In genomic region chr11:62727833-62728721, GRCh38 we compare ENCODE assay signal across 1 cellular context.
TF ChIP-seq lines count a peak whose summit lies in the region.

Gene TTC9C (plus strand): TSS chr11:62728486. CDS start chr11:62728849, 363 bp downstream.

TF ChIP-seq in K562, 482 proteins besides CTCF, POLR2A, EP300 and RAD21 (continued from another document and continues in another):
- TF ChIP-seq FOXP4 (CRISPR knock-in tag; IDR thresholded peaks at IDR 0.05; ENCODE audit: borderline replicate concordance) (no peak), RBBP5 (IDR thresholded peaks at IDR 0.05; ENCODE audit: borderline replicate concordance, insufficient read depth, low read length, poor library complexity, severe bottlenecking) (peak; percentile 59), ZNF699 (CRISPR knock-in tag; IDR thresholded peaks at IDR 0.05; ENCODE audit: insufficient replicate concordance) (no peak), HIVEP1 (CRISPR knock-in tag; IDR thresholded peaks at IDR 0.05) (no peak), MAFF (IDR thresholded peaks at IDR 0.05; ENCODE audit: low read length) (0 out of 2 replicates have a peak, but pooled peaks have one; percentile 4), CREM (IDR thresholded peaks at IDR 0.05; ENCODE audit: low read depth) (peak; percentile 34; the same call in 1 of the 2 replicates), AFF4 (CRISPR knock-in tag; IDR thresholded peaks at IDR 0.05) (peak; percentile 49; the same call in 1 of the 2 replicates), TSC22D4 (tag; IDR thresholded peaks at IDR 0.05) (no peak), NKRF (IDR thresholded peaks at IDR 0.05; ENCODE audit: borderline replicate concordance) (peak; percentile 86), ARID2 (IDR thresholded peaks at IDR 0.05) (no peak), FOXK2 (conservative IDR thresholded peaks at IDR 0.05 in 1 of 2, IDR thresholded peaks at IDR 0.05 in 1 of 2; ENCODE audit: low read depth in 2 of 2) (peak; percentile 31 to 69; a peak in 1 of 4 replicates), GTF2F1 (IDR thresholded peaks at IDR 0.05; ENCODE audit: low read depth, low read length) (peak; percentile 85; the same call in 1 of the 2 replicates), GATAD2B (IDR thresholded peaks at IDR 0.05; ENCODE audit: borderline replicate concordance) (no peak; the same call in 1 of the 2 replicates), ZNF79 (CRISPR knock-in tag; IDR thresholded peaks at IDR 0.05; ENCODE audit: low read depth) (no peak), KLF13 (tag; IDR thresholded peaks at IDR 0.05; ENCODE audit: borderline replicate concordance, low read depth) (peak; percentile 96), NFATC3 (IDR thresholded peaks at IDR 0.05) (no peak), SUPT5H (IDR thresholded peaks at IDR 0.05) (peak; percentile 78), ESRRA (IDR thresholded peaks at IDR 0.05; ENCODE audit: borderline replicate concordance, low read depth) (0 out of 2 replicates have a peak, but pooled peaks have one; percentile 49), ZNF384 (IDR thresholded peaks at IDR 0.05; ENCODE audit: low read depth, low read length) (peak; percentile 100), SIN3B (IDR thresholded peaks at IDR 0.05; ENCODE audit: low read depth) (peak; percentile 42), SRSF9 (IDR thresholded peaks at IDR 0.05; ENCODE audit: borderline replicate concordance, low read depth, low read length) (no peak), PHF20 (IDR thresholded peaks at IDR 0.05; ENCODE audit: partially characterized antibody) (peak; percentile 91), XRCC5 (IDR thresholded peaks at IDR 0.05; ENCODE audit: low read depth, low read length) (peak; percentile 19; the same call in 1 of the 2 replicates), ZNF121 (CRISPR knock-in tag; conservative IDR thresholded peaks at IDR 0.05) (no peak), KAT7 (CRISPR knock-in tag; IDR thresholded peaks at IDR 0.05; ENCODE audit: borderline replicate concordance) (0 out of 2 replicates have a peak, but pooled peaks have one; percentile 4), HDAC8 (tag; IDR thresholded peaks at IDR 0.05) (no peak), MBD2 (IDR thresholded peaks at IDR 0.05; ENCODE audit: borderline replicate concordance, low read depth) (peak; percentile 53; the same call in 1 of the 2 replicates), ARNT (IDR thresholded peaks at IDR 0.05) (0 out of 4 replicates have a peak, but pooled peaks of 1 of the 2 experiments have one; percentile 62), RBM25 (IDR thresholded peaks at IDR 0.05; ENCODE audit: low read depth, low read length, severe bottlenecking) (peak; percentile 85), ETV5 (CRISPR knock-in tag; IDR thresholded peaks at IDR 0.05; ENCODE audit: low read depth) (no peak), ZNF444 (CRISPR knock-in tag; IDR thresholded peaks at IDR 0.05) (no peak), HBP1 (CRISPR knock-in tag; IDR thresholded peaks at IDR 0.05) (no peak), CEBPG (CRISPR knock-in tag; IDR thresholded peaks at IDR 0.05) (no peak), CEBPG (tag; conservative IDR thresholded peaks at IDR 0.05 in 1 of 2, IDR thresholded peaks at IDR 0.05 in 1 of 2) (peak; percentile 45 to 68; a peak in 3 of 4 replicates), HCFC1 (IDR thresholded peaks at IDR 0.05; ENCODE audit: low read depth, low read length) (peak; percentile 64), BRD4 (IDR thresholded peaks at IDR 0.05) (0 out of 2 replicates have a peak, but pooled peaks have one; percentile 38), C11orf30 (IDR thresholded peaks at IDR 0.05; ENCODE audit: low read depth) (peak; percentile 67), ZNF263 (CRISPR knock-in tag; IDR thresholded peaks at IDR 0.05; ENCODE audit: borderline replicate concordance) (0 out of 2 replicates have a peak, but pooled peaks have one; percentile 3), ZBTB2 (IDR thresholded peaks at IDR 0.05) (peak; percentile 31; the same call in 1 of the 2 replicates), MTA3 (IDR thresholded peaks at IDR 0.05; ENCODE audit: borderline replicate concordance) (0 out of 2 replicates have a peak, but pooled peaks have one; percentile 30), MTA2 (IDR thresholded peaks at IDR 0.05; ENCODE audit: low read depth) (peak; percentile 53; the same call in 1 of the 2 replicates), DIDO1 (tag; IDR thresholded peaks at IDR 0.05; ENCODE audit: low read depth) (peak; percentile 83), PML (IDR thresholded peaks at IDR 0.05; ENCODE audit: low read length) (peak; percentile 15; the same call in 1 of the 2 replicates), SPI1 (IDR thresholded peaks at IDR 0.05; ENCODE audit: borderline replicate concordance, low read depth, low read length) (0 out of 2 replicates have a peak, but pooled peaks have one; percentile 37), EGR1 (conservative IDR thresholded peaks at IDR 0.05) (peak; percentile 70)
- TF ChIP-seq, protein P1, sequence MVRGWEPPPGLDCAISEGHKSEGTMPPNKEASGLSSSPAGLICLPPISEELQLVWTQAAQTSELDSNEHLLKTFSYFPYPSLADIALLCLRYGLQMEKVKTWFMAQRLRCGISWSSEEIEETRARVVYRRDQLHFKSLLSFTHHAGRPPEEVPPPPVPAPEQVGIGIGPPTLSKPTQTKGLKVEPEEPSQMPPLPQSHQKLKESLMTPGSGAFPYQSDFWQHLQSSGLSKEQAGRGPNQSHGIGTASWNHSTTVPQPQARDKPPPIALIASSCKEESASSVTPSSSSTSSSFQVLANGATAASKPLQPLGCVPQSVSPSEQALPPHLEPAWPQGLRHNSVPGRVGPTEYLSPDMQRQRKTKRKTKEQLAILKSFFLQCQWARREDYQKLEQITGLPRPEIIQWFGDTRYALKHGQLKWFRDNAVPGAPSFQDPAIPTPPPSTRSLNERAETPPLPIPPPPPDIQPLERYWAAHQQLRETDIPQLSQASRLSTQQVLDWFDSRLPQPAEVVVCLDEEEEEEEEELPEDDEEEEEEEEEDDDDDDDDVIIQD (CRISPR knock-in tag; IDR thresholded peaks at IDR 0.05) = no peak
- TF ChIP-seq, protein P2, sequence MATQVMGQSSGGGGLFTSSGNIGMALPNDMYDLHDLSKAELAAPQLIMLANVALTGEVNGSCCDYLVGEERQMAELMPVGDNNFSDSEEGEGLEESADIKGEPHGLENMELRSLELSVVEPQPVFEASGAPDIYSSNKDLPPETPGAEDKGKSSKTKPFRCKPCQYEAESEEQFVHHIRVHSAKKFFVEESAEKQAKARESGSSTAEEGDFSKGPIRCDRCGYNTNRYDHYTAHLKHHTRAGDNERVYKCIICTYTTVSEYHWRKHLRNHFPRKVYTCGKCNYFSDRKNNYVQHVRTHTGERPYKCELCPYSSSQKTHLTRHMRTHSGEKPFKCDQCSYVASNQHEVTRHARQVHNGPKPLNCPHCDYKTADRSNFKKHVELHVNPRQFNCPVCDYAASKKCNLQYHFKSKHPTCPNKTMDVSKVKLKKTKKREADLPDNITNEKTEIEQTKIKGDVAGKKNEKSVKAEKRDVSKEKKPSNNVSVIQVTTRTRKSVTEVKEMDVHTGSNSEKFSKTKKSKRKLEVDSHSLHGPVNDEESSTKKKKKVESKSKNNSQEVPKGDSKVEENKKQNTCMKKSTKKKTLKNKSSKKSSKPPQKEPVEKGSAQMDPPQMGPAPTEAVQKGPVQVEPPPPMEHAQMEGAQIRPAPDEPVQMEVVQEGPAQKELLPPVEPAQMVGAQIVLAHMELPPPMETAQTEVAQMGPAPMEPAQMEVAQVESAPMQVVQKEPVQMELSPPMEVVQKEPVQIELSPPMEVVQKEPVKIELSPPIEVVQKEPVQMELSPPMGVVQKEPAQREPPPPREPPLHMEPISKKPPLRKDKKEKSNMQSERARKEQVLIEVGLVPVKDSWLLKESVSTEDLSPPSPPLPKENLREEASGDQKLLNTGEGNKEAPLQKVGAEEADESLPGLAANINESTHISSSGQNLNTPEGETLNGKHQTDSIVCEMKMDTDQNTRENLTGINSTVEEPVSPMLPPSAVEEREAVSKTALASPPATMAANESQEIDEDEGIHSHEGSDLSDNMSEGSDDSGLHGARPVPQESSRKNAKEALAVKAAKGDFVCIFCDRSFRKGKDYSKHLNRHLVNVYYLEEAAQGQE (CRISPR knock-in tag; IDR thresholded peaks at IDR 0.05; ENCODE audit: low read depth) = no peak
- TF ChIP-seq, protein P3, sequence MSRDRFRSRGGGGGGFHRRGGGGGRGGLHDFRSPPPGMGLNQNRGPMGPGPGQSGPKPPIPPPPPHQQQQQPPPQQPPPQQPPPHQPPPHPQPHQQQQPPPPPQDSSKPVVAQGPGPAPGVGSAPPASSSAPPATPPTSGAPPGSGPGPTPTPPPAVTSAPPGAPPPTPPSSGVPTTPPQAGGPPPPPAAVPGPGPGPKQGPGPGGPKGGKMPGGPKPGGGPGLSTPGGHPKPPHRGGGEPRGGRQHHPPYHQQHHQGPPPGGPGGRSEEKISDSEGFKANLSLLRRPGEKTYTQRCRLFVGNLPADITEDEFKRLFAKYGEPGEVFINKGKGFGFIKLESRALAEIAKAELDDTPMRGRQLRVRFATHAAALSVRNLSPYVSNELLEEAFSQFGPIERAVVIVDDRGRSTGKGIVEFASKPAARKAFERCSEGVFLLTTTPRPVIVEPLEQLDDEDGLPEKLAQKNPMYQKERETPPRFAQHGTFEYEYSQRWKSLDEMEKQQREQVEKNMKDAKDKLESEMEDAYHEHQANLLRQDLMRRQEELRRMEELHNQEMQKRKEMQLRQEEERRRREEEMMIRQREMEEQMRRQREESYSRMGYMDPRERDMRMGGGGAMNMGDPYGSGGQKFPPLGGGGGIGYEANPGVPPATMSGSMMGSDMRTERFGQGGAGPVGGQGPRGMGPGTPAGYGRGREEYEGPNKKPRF (IDR thresholded peaks at IDR 0.05; ENCODE audit: low read depth, low read length) = no peak
